7 cellular contexts compared by ENCODE assay signal in the genomic region with DNA sequence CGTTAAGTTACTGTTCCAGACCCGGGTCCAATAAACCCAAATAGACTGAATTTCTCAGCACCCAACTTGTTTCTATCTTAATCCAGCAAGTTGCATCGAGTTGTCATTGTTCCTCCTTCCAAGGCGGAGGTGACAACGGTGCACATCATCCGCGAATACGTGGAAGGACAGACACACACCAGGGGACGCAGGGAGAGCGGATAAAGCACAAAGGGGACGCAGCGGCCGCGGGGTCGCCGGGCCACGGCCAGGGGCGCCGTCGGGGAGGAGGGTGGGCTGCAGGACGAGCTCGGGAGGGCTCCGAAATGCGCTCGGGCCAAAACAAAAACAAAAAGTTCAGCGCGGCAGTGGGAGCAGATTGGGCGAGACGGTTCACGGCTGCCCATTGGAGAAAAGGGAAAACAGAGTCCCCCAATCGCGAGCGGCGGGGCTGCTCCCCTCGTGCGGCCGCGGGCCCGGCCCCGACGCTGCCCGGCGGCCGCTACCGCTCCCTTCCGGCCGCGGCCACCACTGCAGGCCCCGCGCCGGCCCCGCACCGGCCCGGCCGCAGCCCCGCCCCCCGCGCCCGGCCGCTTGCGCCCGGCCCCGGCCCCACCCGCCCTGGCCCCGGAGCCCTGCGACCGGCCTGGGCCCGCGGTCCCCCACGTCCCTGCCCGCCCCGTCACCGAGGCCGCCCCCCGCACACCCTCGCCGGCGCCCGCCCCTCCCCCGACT. TPM values are rescaled to one million over a fixed set of nuclear protein-coding genes. Genes with fewer than 3 reads are reported as not detected.
DNase-seq lines count a peak whose midpoint lies in the region; ATAC-seq and TF ChIP-seq lines count a peak whose summit lies in the region.

No MANE protein-coding gene starts in this region.

- 1% methylated on average over 55 to 57 of the region's 80 CpGs for WGBS in lower leg skin, 2 donors

- intact Hi-C loops in dorsolateral prefrontal cortex (cut with DNase I) (loop anchor here (1.0 to 5.0 kb wide), 6 partner anchors 60 to 245 kb away; a partner anchor contains a TSS), lower leg skin (cut with DNase I; ENCODE audit: low total_unique reads) (no loop called here)

- H3K4me3 ChIP-seq in dorsolateral prefrontal cortex (peak overlapping the region; percentile 58 to 95 (median 87)), lower leg skin (ENCODE audit: low read depth, poor library complexity, severe bottlenecking) (peak overlapping the region; percentile 87)

- peak; percentile 11 for DNase-seq in NCI-H2196 treated with DMSO at 0.1 percent for 48 hours (lab: John Stamatoyannopoulos, UW; ENCODE audit: unreplicated experiment)
- DNase-seq in activated CD4-positive, alpha-beta T cell treated with anti-CD3 and anti-CD28 coated beads for 48 hours = peak; percentile 67
- peak in 8 of 10 donors; percentile 31 to 65 (median 46) for DNase-seq in dorsolateral prefrontal cortex
- peak; percentile 54 to 94 for DNase-seq in lower leg skin (ENCODE audit: low spot score in 2 of 2)
- DNase-seq in stimulated activated CD8-positive, alpha-beta memory T cell treated with anti-CD3 and anti-CD28 coated beads, Interleukin-12 subunit alpha, Interleukin-12 subunit beta, amount 100 ng/mL, for 24 hours (ENCODE audit: extremely low read depth) = peak; percentile 27

- TF ChIP-seq CTCF in GM12874 (IDR thresholded peaks at IDR 0.05; ENCODE audit: insufficient read depth, low read depth, low read length) (peak; percentile 46), dorsolateral prefrontal cortex (IDR thresholded peaks at IDR 0.05 in 54 of 56, conservative IDR thresholded peaks at IDR 0.05 in 2 of 56; ENCODE audit: low read depth in 1 of 56, partially characterized antibody in 56 of 56) (peak in 38 of 56 donors; percentile 6 to 59 (median 32)), lower leg skin (IDR thresholded peaks at IDR 0.05) (no peak)

- peak overlapping the region in 58 of 59 donors; percentile 80 to 100 (median 98) for H3K27ac ChIP-seq in dorsolateral prefrontal cortex

- ATAC-seq in HG02763 (IDR thresholded peaks at IDR 0.05; ENCODE audit: unreplicated experiment) = peak; percentile 30

- H3K27me3 ChIP-seq in dorsolateral prefrontal cortex = no peaks in the 10 kb centered on the region

- no peak for TF ChIP-seq POLR2A in lower leg skin (IDR thresholded peaks at IDR 0.05)

RNA-seq across cellular contexts. Expression of a gene that starts 0.5 kb away (rescaled TPM):
- total RNA-seq in dorsolateral prefrontal cortex (10 to 100 TPM; 44.6 to 73.3 (median 57.5) TPM), lower leg skin (10 to 100 TPM; 26.3 to 34.9 (median 34.0) TPM)

RNA-seq across cellular contexts. Expression of a gene that starts 59.2 kb away (rescaled TPM):
- total RNA-seq in dorsolateral prefrontal cortex (10 to 100 TPM; 12.6 to 56.0 (median 23.3) TPM), lower leg skin (10 to 100 TPM; 12.5 to 37.8 (median 16.2) TPM)

Comparison
In these comparisons a context has a peak if more than half of its experiments do, and no peak if none do; other contexts are left out.
1. Peak in every context shown above with its lines: DNase-seq, ATAC-seq, H3K4me3 ChIP-seq and H3K27ac ChIP-seq.
2. CTCF ChIP-seq: peak in GM12874 (single experiment) and dorsolateral prefrontal cortex (38 of 56); none in lower leg skin (0 of 3).
3. DNase-seq: peak in every context shown above with its lines; median percentile 74 in lower leg skin; 67 in activated CD4-positive, alpha-beta T cell treated with anti-CD3 and anti-CD28 coated beads for 48 hours; 46 in dorsolateral prefrontal cortex; 27 in stimulated activated CD8-positive, alpha-beta memory T cell treated with anti-CD3 and anti-CD28 coated beads, Interleukin-12 subunit alpha, Interleukin-12 subunit beta, amount 100 ng/mL, for 24 hours; 11 in NCI-H2196 treated with DMSO at 0.1 percent for 48 hours.